ENCODE assay signal across 9 cellular contexts in the genomic region with DNA sequence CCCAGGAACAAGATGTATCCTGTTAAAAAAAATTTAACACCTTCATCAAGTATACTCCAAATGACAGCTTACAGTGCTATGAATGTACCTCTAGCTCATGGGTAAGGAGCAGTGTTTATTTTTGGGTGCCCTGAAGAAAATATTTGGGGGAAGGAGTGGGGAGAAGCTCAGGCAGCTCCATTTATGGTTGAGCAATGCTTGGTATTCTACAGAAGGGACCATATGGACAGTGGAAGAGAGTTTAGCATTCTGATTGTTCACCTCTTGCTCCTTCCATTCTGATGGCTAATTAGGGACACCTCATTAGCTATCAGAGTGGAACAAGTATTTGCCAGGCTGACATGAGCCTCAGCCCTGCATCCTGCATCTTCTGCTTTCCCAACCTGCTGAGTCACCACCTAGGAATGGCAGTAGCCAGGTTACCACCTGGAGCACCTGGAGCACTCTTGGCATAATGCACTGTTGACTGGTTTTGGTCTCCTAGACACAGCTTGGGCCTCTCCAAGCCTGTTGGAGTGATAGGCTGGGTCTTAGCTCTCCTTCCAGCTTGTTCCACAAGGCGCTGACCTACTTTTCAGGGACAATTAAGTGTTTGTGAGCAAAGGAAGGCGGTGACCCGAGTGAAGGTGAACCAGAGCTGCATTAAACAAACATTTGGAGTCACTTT.
DNase-seq lines count a peak whose midpoint lies in the region; ATAC-seq and TF ChIP-seq lines count a peak whose summit lies in the region.
"Had no signal": no experiment of that assay in that cellular context is flagged by ENCODE, and none has a peak within 500 bp of the region (broad histone marks: within the 10 kb centered on the region; RNA-seq: fewer than 3 reads in every experiment).

No MANE protein-coding gene starts in this region.

- H3K27ac ChIP-seq in Panc1 (ENCODE audit: low read length) (peak overlapping the region; percentile 64), left ventricle myocardium inferior (replicated peaks) (peak overlapping the region; percentile 13), psoas muscle (no peak overlapping the region)

- POLR2A ChIA-PET in Panc1 (lab: Charles Lee): interaction anchor here (0.6 to 1.2 kb wide), 3 partner anchors 9 to 211 kb away, joined by 3 read pairs; no protein-coding TSS in a partner anchor

- ATAC-seq in Panc1 (peak; percentile 53), psoas muscle (peak in 3 of 4 donors; percentile 34 to 53 (median 35)), HG03095 (IDR thresholded peaks at IDR 0.05; ENCODE audit: unreplicated experiment) (no peak), sciatic nerve (no peak)

- no peaks in the 10 kb centered on the region for H3K9me3 Mint-ChIP-seq in activated CD4-positive, alpha-beta T cell treated with anti-CD3 and anti-CD28 coated beads, Interleukin-2, amount 10 ng/mL, durations not matched to agents 24 days and 14 days
- H3K9me3 Mint-ChIP-seq: activated T-cell treated with anti-CD3 and anti-CD28 coated beads, Interleukin-2, amount 50 U/mL, for 24 hours had no signal

- H3K4me1 ChIP-seq in Panc1 (ENCODE audit: control insufficient read depth, insufficient read depth, low read length) (peaks cover 33% of the 10 kb centered on the region), left ventricle myocardium inferior (peaks cover 34% of the 10 kb centered on the region), psoas muscle (peaks cover 36% of the 10 kb centered on the region)

- H3K36me3 Mint-ChIP-seq in activated CD4-positive, alpha-beta T cell treated with anti-CD3 and anti-CD28 coated beads, Interleukin-2, amount 10 ng/mL, durations not matched to agents 24 days and 14 days (ENCODE audit: low read depth): no peaks in the 10 kb centered on the region

- peaks cover 15% of the 10 kb centered on the region for H3K27me3 Mint-ChIP-seq in activated CD4-positive, alpha-beta T cell treated with anti-CD3 and anti-CD28 coated beads, Interleukin-2, amount 10 ng/mL, durations not matched to agents 24 days and 14 days

- in situ Hi-C loops in Panc1 (cut with HindIII; ENCODE audit: low pct_unique_long_range_greater_than_20kb, low sequenced_read_pairs): no loop called here

- 67 to 82% (median 71%) methylated on average over 3 of the region's 3 CpGs for WGBS in psoas muscle, 3 donors

- no peak overlapping the region for H3K4me3 ChIP-seq in Panc1 (ENCODE audit: low read depth in 2 of 2, low read length in 2 of 2)
- H3K4me3 ChIP-seq in left ventricle myocardium inferior: no peak overlapping the region
- no peak overlapping the region for H3K4me3 ChIP-seq in psoas muscle

- H3K4me3 Mint-ChIP-seq in activated CD4-positive, alpha-beta T cell treated with anti-CD3 and anti-CD28 coated beads, Interleukin-2, amount 10 ng/mL, durations not matched to agents 24 days and 14 days: no peak overlapping the region
- H3K4me3 Mint-ChIP-seq: activated T-cell treated with anti-CD3 and anti-CD28 coated beads, Interleukin-2, amount 50 U/mL, for 24 hours had no signal

- CTCF ChIA-PET in Panc1 (lab: Charles Lee): no interaction called here

- no peak overlapping the region for H3K27ac Mint-ChIP-seq in activated CD4-positive, alpha-beta T cell treated with anti-CD3 and anti-CD28 coated beads, Interleukin-2, amount 10 ng/mL, durations not matched to agents 24 days and 14 days
- H3K27ac Mint-ChIP-seq: activated T-cell treated with anti-CD3 and anti-CD28 coated beads, Interleukin-2, amount 50 U/mL, for 24 hours had no signal

- no TSS peak for BruUV-seq in Panc1 (replicated peaks; lab: Mats Ljungman, UMichigan)

- H3K9me3 ChIP-seq in Panc1 (ENCODE audit: control insufficient read depth, insufficient read depth, low read depth, low read length) (no peaks in the 10 kb centered on the region), left ventricle myocardium inferior (replicated peaks) (no peaks in the 10 kb centered on the region), psoas muscle (no peaks in the 10 kb centered on the region)

- intact Hi-C loops in Panc1 (cut with micrococcal nuclease; ENCODE audit: unreplicated experiment): no loop called here
- intact Hi-C loops in left ventricle myocardium inferior (cut with micrococcal nuclease): no loop called here
- intact Hi-C loops in psoas muscle (cut with DNase I): loop anchor here in 1 of 2 donors (5.0 kb wide), 2 partner anchors 35 kb away; no protein-coding TSS in a partner anchor
- intact Hi-C loops in activated CD4-positive, alpha-beta T cell treated with anti-CD3 and anti-CD28 coated beads, Interleukin-2, amount 10 ng/mL, durations not matched to agents 24 days and 14 days (cut with micrococcal nuclease): no loop called here
- intact Hi-C loops in sciatic nerve (cut with DNase I): no loop called here

- H3K36me3 ChIP-seq in Panc1 (ENCODE audit: control insufficient read depth, insufficient read depth, low read length): no peaks in the 10 kb centered on the region
- H3K36me3 ChIP-seq in left ventricle myocardium inferior: no peaks in the 10 kb centered on the region
- no peaks in the 10 kb centered on the region for H3K36me3 ChIP-seq in psoas muscle (ENCODE audit: insufficient read depth in 1 of 2, low read depth in 1 of 2)

- H3K27me3 ChIP-seq in Panc1 (ENCODE audit: control insufficient read depth, insufficient read depth, low read length) (no peaks in the 10 kb centered on the region), left ventricle myocardium inferior (ENCODE audit: low read depth) (no peaks in the 10 kb centered on the region), psoas muscle (ENCODE audit: insufficient read depth in 3 of 3, low read length in 2 of 3) (no peaks in the 10 kb centered on the region)

- TF ChIP-seq CTCF in Panc1 (IDR thresholded peaks at IDR 0.05) (no peak), left ventricle myocardium inferior (IDR thresholded peaks at IDR 0.05; ENCODE audit: borderline replicate concordance) (no peak), psoas muscle (IDR thresholded peaks at IDR 0.05) (no peak)

- DNase-seq in GM03348 (ENCODE audit: low spot score): peak; percentile 27
- DNase-seq in Panc1 (ENCODE audit: low read depth, low spot score): no peak
- DNase-seq in left ventricle myocardium inferior: no peak
- no peak for DNase-seq in psoas muscle
- DNase-seq in activated CD4-positive, alpha-beta T cell treated with anti-CD3 and anti-CD28 coated beads, Interleukin-2, amount 10 ng/mL, durations not matched to agents 24 days and 14 days: no peak
- no peak for DNase-seq in NCI-H524 treated with DMSO at 0.1 percent for 48 hours (lab: John Stamatoyannopoulos, UW)
- no peak for DNase-seq in sciatic nerve (ENCODE audit: low spot score)
- DNase-seq: activated T-cell treated with anti-CD3 and anti-CD28 coated beads, Interleukin-2, amount 50 U/mL, for 24 hours had no signal

- H3K4me1 Mint-ChIP-seq in activated CD4-positive, alpha-beta T cell treated with anti-CD3 and anti-CD28 coated beads, Interleukin-2, amount 10 ng/mL, durations not matched to agents 24 days and 14 days: no peaks in the 10 kb centered on the region

Comparison
In these comparisons a context has a peak if more than half of its experiments do, and no peak if none do; other contexts are left out.
1. ATAC-seq: peak in Panc1 (single experiment) and psoas muscle (3 of 4); none in HG03095 (single experiment) and sciatic nerve (single experiment).